3 cellular contexts compared by ENCODE assay signal in genomic region chr4:6222761-6223292, GRCh38.
TF ChIP-seq lines count a peak whose summit lies in the region.

No MANE protein-coding gene starts in this region.

TF ChIP-seq in GM23338, 12 proteins besides CTCF, POLR2A, EP300 and RAD21:
- no peak for TF ChIP-seq POLR2AphosphoS5 (IDR thresholded peaks at IDR 0.05; ENCODE audit: low read depth)
- TF ChIP-seq, protein P1, sequence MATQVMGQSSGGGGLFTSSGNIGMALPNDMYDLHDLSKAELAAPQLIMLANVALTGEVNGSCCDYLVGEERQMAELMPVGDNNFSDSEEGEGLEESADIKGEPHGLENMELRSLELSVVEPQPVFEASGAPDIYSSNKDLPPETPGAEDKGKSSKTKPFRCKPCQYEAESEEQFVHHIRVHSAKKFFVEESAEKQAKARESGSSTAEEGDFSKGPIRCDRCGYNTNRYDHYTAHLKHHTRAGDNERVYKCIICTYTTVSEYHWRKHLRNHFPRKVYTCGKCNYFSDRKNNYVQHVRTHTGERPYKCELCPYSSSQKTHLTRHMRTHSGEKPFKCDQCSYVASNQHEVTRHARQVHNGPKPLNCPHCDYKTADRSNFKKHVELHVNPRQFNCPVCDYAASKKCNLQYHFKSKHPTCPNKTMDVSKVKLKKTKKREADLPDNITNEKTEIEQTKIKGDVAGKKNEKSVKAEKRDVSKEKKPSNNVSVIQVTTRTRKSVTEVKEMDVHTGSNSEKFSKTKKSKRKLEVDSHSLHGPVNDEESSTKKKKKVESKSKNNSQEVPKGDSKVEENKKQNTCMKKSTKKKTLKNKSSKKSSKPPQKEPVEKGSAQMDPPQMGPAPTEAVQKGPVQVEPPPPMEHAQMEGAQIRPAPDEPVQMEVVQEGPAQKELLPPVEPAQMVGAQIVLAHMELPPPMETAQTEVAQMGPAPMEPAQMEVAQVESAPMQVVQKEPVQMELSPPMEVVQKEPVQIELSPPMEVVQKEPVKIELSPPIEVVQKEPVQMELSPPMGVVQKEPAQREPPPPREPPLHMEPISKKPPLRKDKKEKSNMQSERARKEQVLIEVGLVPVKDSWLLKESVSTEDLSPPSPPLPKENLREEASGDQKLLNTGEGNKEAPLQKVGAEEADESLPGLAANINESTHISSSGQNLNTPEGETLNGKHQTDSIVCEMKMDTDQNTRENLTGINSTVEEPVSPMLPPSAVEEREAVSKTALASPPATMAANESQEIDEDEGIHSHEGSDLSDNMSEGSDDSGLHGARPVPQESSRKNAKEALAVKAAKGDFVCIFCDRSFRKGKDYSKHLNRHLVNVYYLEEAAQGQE (IDR thresholded peaks at IDR 0.05; ENCODE audit: unreplicated experiment): no peak
- no peak for TF ChIP-seq CREB1 (CRISPR knock-in tag; IDR thresholded peaks at IDR 0.05; ENCODE audit: low read depth)
- TF ChIP-seq ZNF114 (CRISPR knock-in tag; IDR thresholded peaks at IDR 0.05): no peak
- TF ChIP-seq STAT1 (IDR thresholded peaks at IDR 0.05; ENCODE audit: unreplicated experiment): no peak
- TF ChIP-seq NANOG (IDR thresholded peaks at IDR 0.05; ENCODE audit: borderline replicate concordance): no peak
- TF ChIP-seq EZH2 (IDR thresholded peaks at IDR 0.05; ENCODE audit: low read depth, unreplicated experiment): no peak
- TF ChIP-seq, protein P2, sequence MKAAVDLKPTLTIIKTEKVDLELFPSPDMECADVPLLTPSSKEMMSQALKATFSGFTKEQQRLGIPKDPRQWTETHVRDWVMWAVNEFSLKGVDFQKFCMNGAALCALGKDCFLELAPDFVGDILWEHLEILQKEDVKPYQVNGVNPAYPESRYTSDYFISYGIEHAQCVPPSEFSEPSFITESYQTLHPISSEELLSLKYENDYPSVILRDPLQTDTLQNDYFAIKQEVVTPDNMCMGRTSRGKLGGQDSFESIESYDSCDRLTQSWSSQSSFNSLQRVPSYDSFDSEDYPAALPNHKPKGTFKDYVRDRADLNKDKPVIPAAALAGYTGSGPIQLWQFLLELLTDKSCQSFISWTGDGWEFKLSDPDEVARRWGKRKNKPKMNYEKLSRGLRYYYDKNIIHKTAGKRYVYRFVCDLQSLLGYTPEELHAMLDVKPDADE (IDR thresholded peaks at IDR 0.05): no peak

TF ChIP-seq in WTC11, 78 proteins besides CTCF, POLR2A, EP300 and RAD21:
- TF ChIP-seq PRDM15 (CRISPR knock-in tag; IDR thresholded peaks at IDR 0.05) (peak; percentile 98), NFATC4 (CRISPR knock-in tag; IDR thresholded peaks at IDR 0.05) (no peak)

TF ChIP-seq in HepG2, 621 proteins besides CTCF, POLR2A, EP300 and RAD21:
- TF ChIP-seq ARID2 (CRISPR knock-in tag; IDR thresholded peaks at IDR 0.05; ENCODE audit: borderline replicate concordance): no peak
- peak; percentile 96 for TF ChIP-seq PRDM15 (CRISPR knock-in tag; IDR thresholded peaks at IDR 0.05)
